ENCODE assay signal across 11 cellular contexts in the genomic region with DNA sequence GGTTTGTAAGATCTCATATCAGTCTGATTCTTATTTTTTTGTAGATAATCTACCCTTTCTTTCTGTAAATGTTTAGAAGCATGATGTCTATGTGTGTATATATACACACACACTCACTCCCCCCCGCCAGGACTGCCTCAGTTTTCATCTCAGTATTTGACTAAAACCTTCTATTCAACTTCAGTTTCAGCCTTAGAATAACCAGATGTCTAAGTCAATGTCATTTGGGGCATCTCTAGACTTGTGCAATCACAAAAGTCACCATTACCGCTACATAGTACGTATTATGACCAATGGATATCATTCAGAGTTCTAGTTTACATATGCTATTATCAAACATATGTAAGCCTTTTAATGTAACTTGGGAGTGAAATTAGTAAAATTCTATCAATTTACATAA. TPM values are rescaled to one million over a fixed set of nuclear protein-coding genes. Genes with fewer than 3 reads are reported as not detected.
DNase-seq lines count a peak whose midpoint lies in the region; ATAC-seq, FAIRE-seq and TF ChIP-seq lines count a peak whose summit lies in the region.
"Had no signal": no experiment of that assay in that cellular context is flagged by ENCODE, and none has a peak within 500 bp of the region (broad histone marks: within the 10 kb centered on the region; RNA-seq: fewer than 3 reads in every experiment).

No MANE protein-coding gene starts in this region.

- POLR2A ChIA-PET in A549 (lab: Yijun Ruan, JAX): interaction anchor here (3.3 kb wide), 1 partner anchor 41 kb away, joined by 34 read pairs; a partner anchor contains a TSS

- H3K23ac ChIP-seq in H9 (ENCODE audit: insufficient read length, low read depth, low read length): no peak overlapping the region

- no peak overlapping the region for H3T11ph ChIP-seq in H9 (ENCODE audit: low read length)

- no peak for TF ChIP-seq RAD21 in A549 (conservative IDR thresholded peaks at IDR 0.05 in 1 of 2, IDR thresholded peaks at IDR 0.05 in 1 of 2)

- no peak overlapping the region for H2BK5ac ChIP-seq in H9 (ENCODE audit: insufficient read length, low read length)

- no peaks in the 10 kb centered on the region for H3K36me3 ChIP-seq in suprapubic skin
- H3K36me3 ChIP-seq: tibial artery had no signal

- H3K4me1 ChIP-seq in A549 (peaks cover 51% of the 10 kb centered on the region), H9 (ENCODE audit: insufficient read depth, low read length) (peaks cover 6% of the 10 kb centered on the region; the same call in 1 of the 2 replicates), suprapubic skin (peaks cover 58% of the 10 kb centered on the region)

- no peak overlapping the region for H4K8ac ChIP-seq in H9 (replicated peaks; ENCODE audit: insufficient read length, low read depth, low read length)

- no peak overlapping the region for H2BK12ac ChIP-seq in H9 (ENCODE audit: insufficient read length, low read depth, low read length)

- peaks cover 5% of the 10 kb centered on the region for H3K23me2 ChIP-seq in H9 (ENCODE audit: insufficient read length, low read depth, low read length, poor library complexity, severe bottlenecking)

- no peak overlapping the region for H3K9ac ChIP-seq in H9 (ENCODE audit: extremely low read depth, insufficient read length, low read length)

- H3K27ac Mint-ChIP-seq in H9 (peak overlapping the region; percentile 92 to 98 (median 95); a peak in 6 of 7 replicates), immature natural killer cell (peak overlapping the region; percentile 20 to 91 (median 63))
- peak overlapping the region; percentile 84 for H3K27ac Mint-ChIP-seq in T-helper 2 cell treated with Interferon-gamma antibody and Interleukin-4, amounts not matched to agents 5 μg/mL and 100 μg/mL, for 36 hours

- H3K36me3 Mint-ChIP-seq in H9 (ENCODE audit: insufficient read depth in 1 of 3, low read depth in 3 of 3) (no peaks in the 10 kb centered on the region; a peak in 2 of 7 replicates), immature natural killer cell (peaks cover 0 to 8% (median 0%) of the 10 kb centered on the region in 3 donors)
- H3K36me3 Mint-ChIP-seq in T-helper 2 cell treated with Interferon-gamma antibody and Interleukin-4, amounts not matched to agents 5 μg/mL and 100 μg/mL, for 36 hours (ENCODE audit: low read depth): peaks cover 32% of the 10 kb centered on the region

- no peak overlapping the region for H3K56ac ChIP-seq in H9 (ENCODE audit: insufficient read length, low read depth, low read length)

- no peak for TF ChIP-seq CTCF in A549 (IDR thresholded peaks at IDR 0.05)
- TF ChIP-seq CTCF in H9 (conservative IDR thresholded peaks at IDR 0.05): no peak
- no peak for TF ChIP-seq CTCF in suprapubic skin (IDR thresholded peaks at IDR 0.05)

- 86% methylated on average over 3 of the region's 3 CpGs for WGBS in A549 (ENCODE audit: missing lambda C conversion rate)
- no CpG with 5 or more reads among the region's 3 CpGs for WGBS in H9 (ENCODE audit: extremely low coverage, insufficient read length, low lambda C conversion rate)
- 92% methylated on average over 3 of the region's 3 CpGs for WGBS in suprapubic skin

- H3K79me2 ChIP-seq in H9 (ENCODE audit: insufficient read depth, low read length): peaks cover 27% of the 10 kb centered on the region

- H3K9me3 ChIP-seq in A549: no peaks in the 10 kb centered on the region
- no peaks in the 10 kb centered on the region for H3K9me3 ChIP-seq in H9 (ENCODE audit: control insufficient read depth, low read depth, low read length)
- H3K9me3 ChIP-seq in suprapubic skin: no peaks in the 10 kb centered on the region
- H3K9me3 ChIP-seq: tibial artery had no signal

- no peak overlapping the region for H3K4me3 ChIP-seq in A549
- H3K4me3 ChIP-seq in suprapubic skin: no peak overlapping the region
- H3K4me3 ChIP-seq: tibial artery had no signal

- H2AK5ac ChIP-seq in H9 (ENCODE audit: insufficient read length, low read length): no peak overlapping the region

- no peak overlapping the region for H2AFZ ChIP-seq in H9 (ENCODE audit: low read length)

- no peak overlapping the region for H2BK20ac ChIP-seq in H9 (ENCODE audit: low read depth, low read length, poor library complexity, severe bottlenecking)

- CTCF ChIA-PET in A549 (lab: Yijun Ruan, JAX): interaction anchor here (1.7 kb wide), 1 partner anchor 42 kb away, joined by 8 read pairs; a partner anchor contains a TSS

- ATAC-seq in A549 (no peak), HG02981 (IDR thresholded peaks at IDR 0.05; ENCODE audit: unreplicated experiment) (no peak)

- no peaks in the 10 kb centered on the region for H3K9me3 Mint-ChIP-seq in H9
- no peaks in the 10 kb centered on the region for H3K9me3 Mint-ChIP-seq in T-helper 2 cell treated with Interferon-gamma antibody and Interleukin-4, amounts not matched to agents 5 μg/mL and 100 μg/mL, for 36 hours
- H3K9me3 Mint-ChIP-seq in immature natural killer cell: no peaks in the 10 kb centered on the region

- H3K27me3 ChIP-seq in H9 (ENCODE audit: insufficient read depth, low read length) (no peaks in the 10 kb centered on the region), suprapubic skin (no peaks in the 10 kb centered on the region)
- H3K27me3 ChIP-seq: tibial artery had no signal

- TF ChIP-seq POLR2A in A549 (IDR thresholded peaks at IDR 0.05; ENCODE audit: low read length) (no peak), suprapubic skin (IDR thresholded peaks at IDR 0.05) (no peak)

- no peak overlapping the region for H3K18ac ChIP-seq in H9 (ENCODE audit: insufficient read length, low read depth, low read length)

- peak overlapping the region; percentile 91 for H3K4me2 ChIP-seq in A549
- peak overlapping the region; percentile 81 for H3K4me2 ChIP-seq in H9 (ENCODE audit: insufficient read depth, insufficient read length, low read length)

- TF ChIP-seq EP300 in A549 (IDR thresholded peaks at IDR 0.05) (no peak), suprapubic skin (IDR thresholded peaks at IDR 0.05) (no peak)

- no peak overlapping the region for H2BK15ac ChIP-seq in H9 (ENCODE audit: low read depth, low read length)

- H4K5ac ChIP-seq in H9 (ENCODE audit: insufficient read length, low read depth, low read length): no peak overlapping the region

- H3K4me3 Mint-ChIP-seq in H9 (peak overlapping the region; percentile 77 to 91), immature natural killer cell (peak overlapping the region in 3 of 5 donors; percentile 5 to 90 (median 43))
- H3K4me3 Mint-ChIP-seq in T-helper 2 cell treated with Interferon-gamma antibody and Interleukin-4, amounts not matched to agents 5 μg/mL and 100 μg/mL, for 36 hours: peak overlapping the region; percentile 92

- no peak overlapping the region for H3K4ac ChIP-seq in H9 (ENCODE audit: low read depth, low read length)

- no peak for FAIRE-seq in A549 (lab: Jason Lieb, UNC)
- FAIRE-seq in RCC 7860 (lab: Jason Lieb, UNC): no peak
- FAIRE-seq: HTR-8/SVneo had no signal

- no peak for DNase-seq in A549 (ENCODE audit: low read depth in 1 of 2, low spot score in 1 of 2)
- no peak for DNase-seq in H9
- peak; percentile 6 for DNase-seq in T-helper 2 cell treated with Interferon-gamma antibody and Interleukin-4, amounts not matched to agents 5 μg/mL and 100 μg/mL, for 36 hours (ENCODE audit: low spot score)
- DNase-seq in immature natural killer cell: no peak
- DNase-seq in SK-N-DZ (ENCODE audit: low spot score): no peak
- no peak for DNase-seq in RCC 7860 (ENCODE audit: low spot score)
- DNase-seq in suprapubic skin (ENCODE audit: low spot score in 2 of 2): no peak
- DNase-seq: NCI-H69, tibial artery had no signal

- H4K20me1 ChIP-seq in H9 (ENCODE audit: control insufficient read depth, insufficient read depth, insufficient read length): no peaks in the 10 kb centered on the region

- H3K14ac ChIP-seq in H9 (ENCODE audit: insufficient read depth, low read length): no peak overlapping the region

- H3K79me1 ChIP-seq in H9 (ENCODE audit: insufficient read depth, low read depth, low read length, poor library complexity, severe bottlenecking): peaks cover 3% of the 10 kb centered on the region

- H3K27me3 Mint-ChIP-seq in H9 (ENCODE audit: low read depth): no peaks in the 10 kb centered on the region; the same call in 1 of the 2 replicates
- H3K27me3 Mint-ChIP-seq in T-helper 2 cell treated with Interferon-gamma antibody and Interleukin-4, amounts not matched to agents 5 μg/mL and 100 μg/mL, for 36 hours (ENCODE audit: low read depth): no peaks in the 10 kb centered on the region
- H3K27me3 Mint-ChIP-seq in immature natural killer cell (ENCODE audit: low read depth in 3 of 3): peaks cover 3 to 4% (median 3%) of the 10 kb centered on the region in 3 donors

- H4K91ac ChIP-seq in H9 (ENCODE audit: insufficient read length, low read depth, low read length): no peak overlapping the region

- H2BK120ac ChIP-seq in H9 (ENCODE audit: low read depth, low read length, poor library complexity, severe bottlenecking): no peak overlapping the region

- peaks cover 51 to 53% of the 10 kb centered on the region in 2 experiments for H3K4me1 Mint-ChIP-seq in H9
- H3K4me1 Mint-ChIP-seq in T-helper 2 cell treated with Interferon-gamma antibody and Interleukin-4, amounts not matched to agents 5 μg/mL and 100 μg/mL, for 36 hours (ENCODE audit: low read depth): peaks cover 52% of the 10 kb centered on the region
- H3K4me1 Mint-ChIP-seq in immature natural killer cell: peaks cover 57 to 70% of the 10 kb centered on the region in 2 donors

- H3K27ac ChIP-seq in A549: peak overlapping the region in 1 of 2 experiments; percentile 89; a peak in 1 of 6 replicates
- H3K27ac ChIP-seq in H9 (ENCODE audit: insufficient read length, low read depth, low read length): peak overlapping the region; percentile 57
- no peak overlapping the region for H3K27ac ChIP-seq in suprapubic skin

TF ChIP-seq in A549, 52 proteins besides CTCF, POLR2A, EP300 and RAD21:
- TF ChIP-seq CEBPB (IDR thresholded peaks at IDR 0.05): peak in 1 of 2 experiments; percentile 39; a peak in 1 of 4 replicates
- TF ChIP-seq ZC3H11A (IDR thresholded peaks at IDR 0.05): no peak

RNA-seq across cellular contexts. Expression of a gene that starts 53.3 kb away (rescaled TPM):
- polyA plus RNA-seq in A549 (2011; rRNA removed): 26.7 and 27.5 TPM in 2 replicates
- polyA plus RNA-seq in A549 (2012; cell fraction: cytosol; rRNA removed): 52.7 and 54.8 TPM in 2 replicates
- 39.5 and 45.1 TPM in 2 replicates for polyA plus RNA-seq in A549 (2012; cell fraction: nucleus; rRNA removed)
- 22.8 to 25.4 TPM (median 23.7 TPM) in 3 replicates for polyA plus RNA-seq in A549 (2017; fragmentation: RNase III; extraction: RNeasy Plus Mini Kit Qiagen cat#74134 plus additional on column Dnase treatment)
- 2.6 and 2.8 TPM in 2 replicates for polyA minus RNA-seq in A549 (2011; rRNA and poly(A)+ RNA removed)
- total RNA-seq in H9 (2021): 5.7 and 6.0 TPM in 2 replicates
- polyA plus RNA-seq in immature natural killer cell: 10 to 100 TPM; 12.6 to 35.2 (median 30.4) TPM
- polyA plus RNA-seq in SK-N-DZ (2014; cell fraction: cytosol; rRNA removed): 32.8 and 33.7 TPM in 2 replicates
- 37.5 and 43.6 TPM in 2 replicates for polyA plus RNA-seq in SK-N-DZ (2014; cell fraction: nucleus; rRNA removed)
- total RNA-seq in suprapubic skin: 10 to 100 TPM; 21.7 to 42.1 (median 33.1) TPM
